Comparison of ENCODE assay signal across 3 cellular contexts in the genomic region with DNA sequence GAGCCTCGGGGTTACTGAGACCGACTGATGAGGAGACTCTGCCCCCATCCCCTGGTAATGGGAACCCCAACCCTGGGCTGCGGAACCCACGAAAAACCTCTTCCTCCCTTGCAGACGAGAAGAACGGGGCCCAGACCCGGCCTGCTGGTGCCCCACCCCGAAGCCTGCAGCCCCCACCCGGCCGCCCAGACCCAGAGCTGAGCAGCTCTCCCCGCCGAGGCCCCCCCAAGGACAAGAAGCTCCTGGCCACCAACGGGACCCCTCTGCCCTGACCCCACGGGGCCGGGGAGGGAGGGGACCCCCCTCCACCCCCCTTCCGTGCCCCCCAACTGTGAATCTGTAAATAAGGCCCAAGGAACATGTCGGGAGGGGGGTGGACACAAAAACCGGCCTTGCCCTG.
TF ChIP-seq lines count a peak whose summit lies in the region.

No MANE protein-coding gene starts in this region.

TF ChIP-seq in SK-N-SH, 30 proteins besides CTCF, POLR2A, EP300 and RAD21:
- TF ChIP-seq YY1 (IDR thresholded peaks at IDR 0.05; ENCODE audit: low read depth) (no peak), IRF3 (IDR thresholded peaks at IDR 0.05; ENCODE audit: low read depth, low read length) (no peak), FOXJ3 (CRISPR knock-in tag; IDR thresholded peaks at IDR 0.05) (no peak), TAF1 (IDR thresholded peaks at IDR 0.05; ENCODE audit: borderline replicate concordance, low read depth, low read length) (no peak), SIN3A (IDR thresholded peaks at IDR 0.05; ENCODE audit: borderline replicate concordance, low read depth, low read length) (no peak), MXI1 (IDR thresholded peaks at IDR 0.05; ENCODE audit: low read depth, low read length) (no peak), NRF1 (IDR thresholded peaks at IDR 0.05; ENCODE audit: low read depth, low read length) (no peak), NFIC (IDR thresholded peaks at IDR 0.05; ENCODE audit: borderline replicate concordance) (no peak), POLR2AphosphoS5 (IDR thresholded peaks at IDR 0.05; ENCODE audit: low read depth, low read length) (no peak), RFX5 (IDR thresholded peaks at IDR 0.05; ENCODE audit: low read length) (no peak), CHD2 (IDR thresholded peaks at IDR 0.05; ENCODE audit: low read length, partially characterized antibody) (no peak)

TF ChIP-seq in SK-N-SH treated with all-trans-retinoic acid at 6 μM for 48 hours, 23 proteins besides CTCF, POLR2A, EP300 and RAD21:
- TF ChIP-seq CSDC2 (CRISPR knock-in tag; IDR thresholded peaks at IDR 0.05) (no peak), CREB5 (CRISPR knock-in tag; IDR thresholded peaks at IDR 0.05; ENCODE audit: low read depth) (no peak), ZNF70 (CRISPR knock-in tag; IDR thresholded peaks at IDR 0.05) (no peak), SNAI2 (CRISPR knock-in tag; IDR thresholded peaks at IDR 0.05) (no peak), ZFP30 (CRISPR knock-in tag; IDR thresholded peaks at IDR 0.05) (no peak), RARB (CRISPR knock-in tag; IDR thresholded peaks at IDR 0.05) (no peak), PPARA (CRISPR knock-in tag; IDR thresholded peaks at IDR 0.05; ENCODE audit: borderline replicate concordance) (no peak), TOX (CRISPR knock-in tag; IDR thresholded peaks at IDR 0.05; ENCODE audit: borderline replicate concordance) (no peak), ZNF565 (CRISPR knock-in tag; conservative IDR thresholded peaks at IDR 0.05; ENCODE audit: low read depth) (no peak), ZNF8 (CRISPR knock-in tag; IDR thresholded peaks at IDR 0.05) (no peak), ESRRG (CRISPR knock-in tag; IDR thresholded peaks at IDR 0.05) (no peak), POU6F1 (CRISPR knock-in tag; IDR thresholded peaks at IDR 0.05; ENCODE audit: borderline replicate concordance, low read depth) (no peak), GLIS3 (CRISPR knock-in tag; IDR thresholded peaks at IDR 0.05) (no peak), ZC3H10 (CRISPR knock-in tag; IDR thresholded peaks at IDR 0.05) (no peak), ZFP3 (CRISPR knock-in tag; IDR thresholded peaks at IDR 0.05) (no peak)
- TF ChIP-seq, protein P1, sequence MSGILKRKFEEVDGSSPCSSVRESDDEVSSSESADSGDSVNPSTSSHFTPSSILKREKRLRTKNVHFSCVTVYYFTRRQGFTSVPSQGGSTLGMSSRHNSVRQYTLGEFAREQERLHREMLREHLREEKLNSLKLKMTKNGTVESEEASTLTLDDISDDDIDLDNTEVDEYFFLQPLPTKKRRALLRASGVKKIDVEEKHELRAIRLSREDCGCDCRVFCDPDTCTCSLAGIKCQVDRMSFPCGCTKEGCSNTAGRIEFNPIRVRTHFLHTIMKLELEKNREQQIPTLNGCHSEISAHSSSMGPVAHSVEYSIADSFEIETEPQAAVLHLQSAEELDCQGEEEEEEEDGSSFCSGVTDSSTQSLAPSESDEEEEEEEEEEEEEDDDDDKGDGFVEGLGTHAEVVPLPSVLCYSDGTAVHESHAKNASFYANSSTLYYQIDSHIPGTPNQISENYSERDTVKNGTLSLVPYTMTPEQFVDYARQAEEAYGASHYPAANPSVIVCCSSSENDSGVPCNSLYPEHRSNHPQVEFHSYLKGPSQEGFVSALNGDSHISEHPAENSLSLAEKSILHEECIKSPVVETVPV (CRISPR knock-in tag; IDR thresholded peaks at IDR 0.05) = no peak

TF ChIP-seq in H1, 55 proteins besides CTCF, POLR2A, EP300 and RAD21:
- TF ChIP-seq SIN3A (conservative IDR thresholded peaks at IDR 0.05 in 1 of 2, IDR thresholded peaks at IDR 0.05 in 1 of 2; ENCODE audit: low read depth in 1 of 2, low read length in 2 of 2) = no peak
- no peak for TF ChIP-seq MAX (IDR thresholded peaks at IDR 0.05)
- no peak for TF ChIP-seq BCL11A (IDR thresholded peaks at IDR 0.05; ENCODE audit: low read depth in 2 of 2, low read length in 2 of 2)
- 0 out of 2 replicates have a peak, but pooled peaks have one; percentile 1 for TF ChIP-seq POLR2AphosphoS5 (IDR thresholded peaks at IDR 0.05; ENCODE audit: low read depth, low read length)
- TF ChIP-seq ASH2L (IDR thresholded peaks at IDR 0.05; ENCODE audit: low read length) = no peak
TF ChIP-seq in H1: peak in this region for 1.
